29 cellular contexts compared by ENCODE assay signal in genomic region chr5:2178528-2178927, GRCh38.
"Had no signal": no experiment of that assay in that cellular context is flagged by ENCODE, and none has a peak within 500 bp of the region (broad histone marks: within the 10 kb centered on the region; RNA-seq: fewer than 3 reads in every experiment).

No MANE protein-coding gene starts in this region.

- H3K27ac Mint-ChIP-seq: activated CD4-positive, alpha-beta T cell treated with anti-CD3 and anti-CD28 coated beads, Interleukin-2, amount 10 ng/mL, durations not matched to agents 24 days and 14 days; activated CD8-positive, alpha-beta T cell treated with anti-CD3 and anti-CD28 coated beads for 36 hours; activated naive CD4-positive, alpha-beta T cell treated with anti-CD3 and anti-CD28 coated beads for 36 hours; activated naive CD4-positive, alpha-beta T cell treated with anti-CD3 and anti-CD28 coated beads, Interleukin-2, amount 50 U/mL, for 72 hours; activated T-helper 1 cell treated with anti-CD3 and anti-CD28 coated beads, Interleukin-12 subunit alpha, Interleukin-12 subunit beta, Interleukin-2, Interleukin-4 antibody, amounts not matched to agents 30 ng/mL and 10 ng/mL and 1 ng/mL, durations not matched to agents 14 hours and 24 hours and 36 hours; T-helper 1 cell treated with Interleukin-12 subunit alpha and Interleukin-12 subunit beta and Interleukin-4 antibody, amounts not matched to agents 30 μg/mL and 1 μg/mL, for 36 hours; T-helper 2 cell treated with Interferon-gamma antibody and Interleukin-4, amounts not matched to agents 5 μg/mL and 100 μg/mL, for 36 hours had no signal

- H3K36me3 ChIP-seq: brain microvascular endothelial cell, Peyer's patch, SJSA1 had no signal

- H3K9me3 Mint-ChIP-seq: activated CD4-positive, alpha-beta T cell treated with anti-CD3 and anti-CD28 coated beads, Interleukin-2, amount 10 ng/mL, durations not matched to agents 24 days and 14 days; activated CD8-positive, alpha-beta T cell treated with anti-CD3 and anti-CD28 coated beads for 36 hours; activated naive CD4-positive, alpha-beta T cell treated with anti-CD3 and anti-CD28 coated beads for 36 hours; activated naive CD4-positive, alpha-beta T cell treated with anti-CD3 and anti-CD28 coated beads, Interleukin-2, amount 50 U/mL, for 72 hours; activated T-cell treated with anti-CD3 and anti-CD28 coated beads, Interleukin-2, amount 50 U/mL, for 4 hours; activated T-helper 1 cell treated with anti-CD3 and anti-CD28 coated beads, Interleukin-12 subunit alpha, Interleukin-12 subunit beta, Interleukin-2, Interleukin-4 antibody, amounts not matched to agents 30 ng/mL and 10 ng/mL and 1 ng/mL, durations not matched to agents 14 hours and 24 hours and 36 hours; T-helper 1 cell treated with Interleukin-12 subunit alpha and Interleukin-12 subunit beta and Interleukin-4 antibody, amounts not matched to agents 30 μg/mL and 1 μg/mL, for 36 hours; T-helper 2 cell treated with Interferon-gamma antibody and Interleukin-4, amounts not matched to agents 5 μg/mL and 100 μg/mL, for 36 hours had no signal

- H3K36me3 Mint-ChIP-seq: activated naive CD4-positive, alpha-beta T cell treated with anti-CD3 and anti-CD28 coated beads, Interleukin-2, amount 50 U/mL, for 72 hours had no signal

- H3K9me3 ChIP-seq: Peyer's patch, SK-N-SH had no signal

- H3K4me1 ChIP-seq: Peyer's patch, SJSA1 had no signal

- DNase-seq: activated CD4-positive, alpha-beta T cell treated with anti-CD3 and anti-CD28 coated beads, Interleukin-2, amount 10 ng/mL, durations not matched to agents 24 days and 14 days; activated CD4-positive, alpha-beta T cell treated with anti-CD3 and anti-CD28 coated beads, Interleukin-2, amount 50 U/mL, for 4 hours; activated CD8-positive, alpha-beta T cell treated with anti-CD3 and anti-CD28 coated beads for 36 hours; activated gamma-delta T cell treated with Interleukin-2 at 50 U/mL for 16 hours; activated naive CD4-positive, alpha-beta T cell treated with anti-CD3 and anti-CD28 coated beads for 36 hours; activated T-cell treated with anti-CD3 and anti-CD28 coated beads for 4 hours; activated T-cell treated with anti-CD3 and anti-CD28 coated beads, Interleukin-2, amount 50 U/mL, for 4 hours; amniotic stem cell; brain microvascular endothelial cell; IMR-90; Karpas-422; KBM-7; NCI-H1105; NCI-H1417 treated with DMSO at 0.1 percent for 48 hours; NCI-H1694; NCI-H1930; NCI-H2081 treated with DMSO at 0.1 percent for 48 hours; NCI-H345; NCI-H524 treated with DMSO at 0.1 percent for 48 hours; PC-3; RPMI8226; SHP77 treated with DMSO at 0.1 percent for 48 hours; SK-N-SH had no signal

- H3K4me3 ChIP-seq: Peyer's patch, SJSA1 had no signal

- H3K4me2 ChIP-seq: SK-N-SH had no signal

- H3K4me3 Mint-ChIP-seq: activated CD4-positive, alpha-beta T cell treated with anti-CD3 and anti-CD28 coated beads, Interleukin-2, amount 10 ng/mL, durations not matched to agents 24 days and 14 days; activated CD8-positive, alpha-beta T cell treated with anti-CD3 and anti-CD28 coated beads for 36 hours; activated naive CD4-positive, alpha-beta T cell treated with anti-CD3 and anti-CD28 coated beads for 36 hours; activated T-cell treated with anti-CD3 and anti-CD28 coated beads, Interleukin-2, amount 50 U/mL, for 4 hours; activated T-helper 1 cell treated with anti-CD3 and anti-CD28 coated beads, Interleukin-12 subunit alpha, Interleukin-12 subunit beta, Interleukin-2, Interleukin-4 antibody, amounts not matched to agents 30 ng/mL and 10 ng/mL and 1 ng/mL, durations not matched to agents 14 hours and 24 hours and 36 hours; T-helper 1 cell treated with Interleukin-12 subunit alpha and Interleukin-12 subunit beta and Interleukin-4 antibody, amounts not matched to agents 30 μg/mL and 1 μg/mL, for 36 hours; T-helper 2 cell treated with Interferon-gamma antibody and Interleukin-4, amounts not matched to agents 5 μg/mL and 100 μg/mL, for 36 hours had no signal

- H3K27me3 ChIP-seq: brain microvascular endothelial cell, Peyer's patch, SJSA1 had no signal

- ATAC-seq: activated CD8-positive, alpha-beta T cell treated with anti-CD3 and anti-CD28 coated beads for 36 hours; activated naive CD4-positive, alpha-beta T cell treated with anti-CD3 and anti-CD28 coated beads, Interleukin-2, amount 50 U/mL, for 72 hours; activated T-cell treated with anti-CD3 and anti-CD28 coated beads, Interleukin-2, amount 50 U/mL, for 4 hours; PC-3 had no signal

- H3K4me1 Mint-ChIP-seq: activated CD4-positive, alpha-beta T cell treated with anti-CD3 and anti-CD28 coated beads, Interleukin-2, amount 10 ng/mL, durations not matched to agents 24 days and 14 days had no signal

- H3K9ac ChIP-seq: SK-N-SH had no signal

- H3K27ac ChIP-seq: brain microvascular endothelial cell, Peyer's patch, SJSA1 had no signal
